8 cellular contexts compared by ENCODE assay signal in the genomic region with DNA sequence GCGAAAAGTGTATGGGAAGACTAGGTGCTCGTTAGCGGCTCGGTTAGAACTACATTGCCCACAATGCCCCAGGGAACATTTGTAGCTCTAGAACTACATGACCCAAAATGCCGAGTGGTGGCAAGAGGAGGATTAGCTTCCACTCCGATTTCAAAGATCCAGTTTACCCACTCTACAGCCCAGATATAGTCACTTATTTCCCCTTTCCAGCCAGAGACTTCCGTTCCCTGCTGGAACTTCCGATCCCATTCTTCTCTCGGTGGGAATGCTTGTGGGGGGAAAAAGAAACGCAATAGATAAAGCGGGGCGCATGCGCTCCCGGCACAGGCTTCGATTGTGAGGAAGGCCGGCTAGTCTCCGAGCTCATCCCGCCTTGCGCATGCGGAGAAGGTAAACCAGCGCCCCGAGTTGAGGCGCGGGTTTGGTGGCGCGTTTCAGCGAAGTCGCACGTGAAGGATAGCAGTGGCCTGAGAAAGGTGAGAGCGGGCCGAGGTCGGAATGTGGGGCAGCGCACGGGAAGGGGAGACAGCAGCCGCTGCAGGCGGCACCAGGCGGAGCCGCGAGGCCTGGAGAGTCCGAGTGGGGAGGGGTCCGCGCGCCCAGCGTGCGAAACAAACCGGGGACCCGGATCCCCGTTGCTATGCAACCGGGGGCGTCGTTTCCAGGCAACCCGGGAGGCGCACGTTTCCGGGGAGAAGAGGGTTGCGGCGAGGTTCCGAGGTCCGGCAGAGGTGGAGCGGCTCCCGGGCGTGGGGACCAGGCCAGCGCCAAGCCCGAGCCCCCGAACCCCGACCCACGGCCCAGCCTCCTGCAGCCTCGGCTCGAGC. TPM values are rescaled to one million over a fixed set of nuclear protein-coding genes. Genes with fewer than 3 reads are reported as not detected.
A peak's percentile ranks its signal among the peaks of the same experiment; 100 is the strongest.
DNase-seq lines count a peak whose midpoint lies in the region; ATAC-seq and TF ChIP-seq lines count a peak whose summit lies in the region.

A gene with protein sequence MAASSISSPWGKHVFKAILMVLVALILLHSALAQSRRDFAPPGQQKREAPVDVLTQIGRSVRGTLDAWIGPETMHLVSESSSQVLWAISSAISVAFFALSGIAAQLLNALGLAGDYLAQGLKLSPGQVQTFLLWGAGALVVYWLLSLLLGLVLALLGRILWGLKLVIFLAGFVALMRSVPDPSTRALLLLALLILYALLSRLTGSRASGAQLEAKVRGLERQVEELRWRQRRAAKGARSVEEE (plus strand): TSS at position 366 of the 827 bp plus-strand sequence. CDS start 5,536 bp downstream, outside the sequence.

- DNase-seq in GM13976 (ENCODE audit: low spot score) (peak; percentile 92), NCI-H187 (lab: John Stamatoyannopoulos, UW) (peak; percentile 75 to 97), T-helper 17 cell (peak; percentile 77 to 82 (median 81)), amygdala (lab: John Stamatoyannopoulos, UW) (peak in 55 of 56 donors; percentile 50 to 97 (median 83)), right atrium auricular region (ENCODE audit: low spot score) (peak; percentile 89), prostate gland (ENCODE audit: low spot score) (peak; percentile 90), ureter (ENCODE audit: low spot score) (peak; percentile 88)

- TF ChIP-seq CTCF in GM13976 (IDR thresholded peaks at IDR 0.05; ENCODE audit: borderline replicate concordance, control extremely low read depth, extremely low read depth, insufficient read depth, missing control alignments) = no peak
- no peak for TF ChIP-seq CTCF in right atrium auricular region (IDR thresholded peaks at IDR 0.05)
- TF ChIP-seq CTCF in prostate gland (IDR thresholded peaks at IDR 0.05) = peak in 2 of 4 experiments; percentile 22 to 23

- ATAC-seq in HG02884 (IDR thresholded peaks at IDR 0.05; ENCODE audit: unreplicated experiment) = peak; percentile 40
- peak; percentile 83 for ATAC-seq in T-helper 17 cell

- H3K27ac ChIP-seq in right atrium auricular region (peak within 1 kb of the TSS; percentile 93 to 95), prostate gland (peak within 1 kb of the TSS; percentile 94)

- WGBS in prostate gland = under 1% methylated on average over 50 of the region's 69 CpGs

- H3K4me3 ChIP-seq in right atrium auricular region (peak within 1 kb of the TSS; percentile 82 to 83), prostate gland (peak within 1 kb of the TSS; percentile 75 to 77)

- H3K9me3 ChIP-seq in T-helper 17 cell (ENCODE audit: control insufficient read depth, low read length, poor library complexity, severe bottlenecking) (no peaks in the 10 kb centered on the region), right atrium auricular region (no peaks in the 10 kb centered on the region), prostate gland (no peaks in the 10 kb centered on the region)

- peak within 1 kb of the TSS; percentile 100 for H3K4me3 Mint-ChIP-seq in T-helper 17 cell

- no peaks in the 10 kb centered on the region for H3K36me3 ChIP-seq in right atrium auricular region
- no peaks in the 10 kb centered on the region for H3K36me3 ChIP-seq in prostate gland

- H3K27ac Mint-ChIP-seq in T-helper 17 cell = peak within 1 kb of the TSS; percentile 100

- intact Hi-C loops in prostate gland (cut with DNase I) = loop anchor here (5.0 kb wide), 1 partner anchor 248 kb away; a partner anchor contains a TSS

- peak; percentile 57 for TF ChIP-seq POLR2A in prostate gland (IDR thresholded peaks at IDR 0.05)

- H3K36me3 Mint-ChIP-seq in T-helper 17 cell (ENCODE audit: low read depth) = peaks cover 2% of the 10 kb centered on the region

- peaks cover 32% of the 10 kb centered on the region for H3K4me1 Mint-ChIP-seq in T-helper 17 cell

- H3K27me3 Mint-ChIP-seq in T-helper 17 cell = peaks cover 4% of the 10 kb centered on the region

- in situ Hi-C loops in GM13976 (cut with MboI; ENCODE audit: low sequenced_read_pairs, unreplicated experiment) = no loop called here

- H3K27me3 ChIP-seq in right atrium auricular region (no peaks in the 10 kb centered on the region), prostate gland (replicated peaks; ENCODE audit: insufficient read depth) (no peaks in the 10 kb centered on the region)

- peaks cover 0 to 61% of the 10 kb centered on the region in 2 donors for H3K4me1 ChIP-seq in right atrium auricular region
- peaks cover 21% of the 10 kb centered on the region for H3K4me1 ChIP-seq in prostate gland (replicated peaks)

RNA-seq across cellular contexts. Expression of the gene that starts here (rescaled TPM):
- total RNA-seq in T-helper 17 cell (10 to 100 TPM; 42.8 to 52.7 TPM), right atrium auricular region (100 to 1,000 TPM; 119 to 124 TPM), prostate gland (100 to 1,000 TPM; 106 to 122 TPM), ureter (86.8 TPM)

Comparison
In these comparisons a context has a peak if more than half of its experiments do, and no peak if none do; other contexts are left out.
1. Peak in every context shown above with its lines: DNase-seq, ATAC-seq, H3K4me3 ChIP-seq and H3K27ac ChIP-seq.